Comparison of ENCODE assay signal across 1 cellular context in genomic region chr1:47696404-47696910, GRCh38.
A peak's percentile ranks its signal among the peaks of the same experiment; 100 is the strongest.
TF ChIP-seq lines count a peak whose summit lies in the region.

No MANE protein-coding gene starts in this region.

TF ChIP-seq in HepG2, 621 proteins besides CTCF, POLR2A, EP300 and RAD21 (continued from another document):
- TF ChIP-seq ZBTB40 (IDR thresholded peaks at IDR 0.05) (peak; percentile 42; the same call in 1 of the 2 replicates), ZBTB40 (CRISPR knock-in tag; IDR thresholded peaks at IDR 0.05) (peak; percentile 94)
